Comparison of ENCODE assay signal across 8 cellular contexts in genomic region chr5:175967471-175968372, GRCh38. TPM values are rescaled to one million over a fixed set of nuclear protein-coding genes. Genes with fewer than 3 reads are reported as not detected.
A peak's percentile ranks its signal among the peaks of the same experiment; 100 is the strongest.
DNase-seq lines count a peak whose midpoint lies in the region; ATAC-seq and TF ChIP-seq lines count a peak whose summit lies in the region.
"Not testable (repeated sequence)": the region's sequence is repeated elsewhere in the genome, so short reads cannot be mapped to it uniquely, and the experiment has no call there.

THOC3 (minus strand) TSS chr5:175968315; CDS start chr5:175968208, 107 bp downstream.

- H3K36me3 ChIP-seq in mesodermal cell (ENCODE audit: control insufficient read depth, insufficient read depth, low read length) = not testable (repeated sequence)

- peak; percentile 48 for TF ChIP-seq POLR2A in GM19193 (IDR thresholded peaks at IDR 0.05; ENCODE audit: extremely low read depth, insufficient read depth, insufficient read length)

- not testable (repeated sequence) for H3K9me3 Mint-ChIP-seq in activated T-helper 2 cell treated with anti-CD3 and anti-CD28 coated beads, Interferon-gamma antibody, Interleukin-2, Interleukin-4, amounts not matched to agents 10 μg/mL and 5 μg/mL and 100 μg/mL, durations not matched to agents 14 hours and 24 hours and 36 hours

- H3K27me3 Mint-ChIP-seq in activated T-helper 2 cell treated with anti-CD3 and anti-CD28 coated beads, Interferon-gamma antibody, Interleukin-2, Interleukin-4, amounts not matched to agents 10 μg/mL and 5 μg/mL and 100 μg/mL, durations not matched to agents 14 hours and 24 hours and 36 hours (ENCODE audit: low read depth) = not testable (repeated sequence)

- peak within 1 kb of the TSS; percentile 69 for H3K27ac Mint-ChIP-seq in activated T-helper 2 cell treated with anti-CD3 and anti-CD28 coated beads, Interferon-gamma antibody, Interleukin-2, Interleukin-4, amounts not matched to agents 10 μg/mL and 5 μg/mL and 100 μg/mL, durations not matched to agents 14 hours and 24 hours and 36 hours

- H3K4me1 Mint-ChIP-seq in activated T-helper 2 cell treated with anti-CD3 and anti-CD28 coated beads, Interferon-gamma antibody, Interleukin-2, Interleukin-4, amounts not matched to agents 10 μg/mL and 5 μg/mL and 100 μg/mL, durations not matched to agents 14 hours and 24 hours and 36 hours (ENCODE audit: low read depth) = not testable (repeated sequence)

- 0 to 1% methylated on average over 17 to 18 of the region's 67 CpGs for WGBS in mesodermal cell (ENCODE audit: insufficient coverage in 2 of 2), 2 experiments

- H3K4me1 ChIP-seq in mesodermal cell (ENCODE audit: control insufficient read depth, insufficient read depth, low read length, poor library complexity, severe bottlenecking) = not testable (repeated sequence)

- H3K4me3 ChIP-seq in AG04450 (ENCODE audit: low read depth, low read length) (peak within 1 kb of the TSS; percentile 63), mesodermal cell (ENCODE audit: extremely low read depth, insufficient read depth, low read length, poor library complexity, severe bottlenecking) (peak within 1 kb of the TSS; percentile 54)

- POLR2A ChIA-PET in AG04450 (lab: Yijun Ruan, JAX); RWPE1 (lab: Yijun Ruan, JAX; ENCODE audit: low non-redundant PET): not testable (repeated sequence)

- not testable (repeated sequence) for H3K27ac ChIP-seq in AG04450 (ENCODE audit: low read depth, low read length); mesodermal cell (ENCODE audit: low read depth, low read length, severe bottlenecking)
- peak within 1 kb of the TSS; percentile 46; the same call in 1 of the 2 replicates for H3K27ac ChIP-seq in RWPE1

- intact Hi-C loops in activated T-helper 2 cell treated with anti-CD3 and anti-CD28 coated beads, Interferon-gamma antibody, Interleukin-2, Interleukin-4, amounts not matched to agents 10 μg/mL and 5 μg/mL and 100 μg/mL, durations not matched to agents 14 hours and 24 hours and 36 hours (cut with micrococcal nuclease) = not testable (repeated sequence)

- DNase-seq in AG04450 (ENCODE audit: low read depth, low spot score) = peak; percentile 11
- DNase-seq in RWPE1 (ENCODE audit: low spot score) = not testable (repeated sequence)
- DNase-seq in activated T-helper 2 cell treated with anti-CD3 and anti-CD28 coated beads, Interferon-gamma antibody, Interleukin-2, Interleukin-4, amounts not matched to agents 10 μg/mL and 5 μg/mL and 100 μg/mL, durations not matched to agents 14 hours and 24 hours and 36 hours (ENCODE audit: low spot score) = peak; percentile 84
- peak; percentile 57 for DNase-seq in stimulated activated CD4-positive, alpha-beta T cell treated with anti-CD3 and anti-CD28 coated beads, Interleukin-2, amount 100 ng/mL, for 4 hours (ENCODE audit: low read depth)

- CTCF ChIA-PET in AG04450 (lab: Charles Lee); RWPE1 (lab: Yijun Ruan, JAX): not testable (repeated sequence)

- not testable (repeated sequence) for H3K27me3 ChIP-seq in AG04450 (ENCODE audit: control insufficient read depth, insufficient read depth, low read length)

- not testable (repeated sequence) for H3K36me3 Mint-ChIP-seq in activated T-helper 2 cell treated with anti-CD3 and anti-CD28 coated beads, Interferon-gamma antibody, Interleukin-2, Interleukin-4, amounts not matched to agents 10 μg/mL and 5 μg/mL and 100 μg/mL, durations not matched to agents 14 hours and 24 hours and 36 hours (ENCODE audit: low read depth)

- H3K4me3 Mint-ChIP-seq in activated T-helper 2 cell treated with anti-CD3 and anti-CD28 coated beads, Interferon-gamma antibody, Interleukin-2, Interleukin-4, amounts not matched to agents 10 μg/mL and 5 μg/mL and 100 μg/mL, durations not matched to agents 14 hours and 24 hours and 36 hours (ENCODE audit: low read depth) = peak within 1 kb of the TSS; percentile 86

- TF ChIP-seq CTCF in AG04450 (IDR thresholded peaks at IDR 0.05; ENCODE audit: low read depth, low read length); RWPE1 (conservative IDR thresholded peaks at IDR 0.05; ENCODE audit: low read depth): not testable (repeated sequence)

- ATAC-seq in HG03095 (IDR thresholded peaks at IDR 0.05; ENCODE audit: unreplicated experiment) (peak; percentile 98), esophagus mucosa (peak; percentile 99)

- H3K9me3 ChIP-seq in AG04450 (ENCODE audit: control insufficient read depth, insufficient read depth, low read length); mesodermal cell (ENCODE audit: control insufficient read depth, low read length): not testable (repeated sequence)

RNA-seq across cellular contexts. Expression of gene THOC3, which starts in this region (rescaled TPM):
- polyA plus RNA-seq in AG04450 (2011; rRNA removed) = 43.9 and 46.6 TPM in 2 replicates
- 25.8 and 27.1 TPM in 2 replicates for polyA minus RNA-seq in AG04450 (2011; rRNA and poly(A)+ RNA removed)
- 89.8 and 95.5 TPM in 2 replicates for total RNA-seq in activated T-helper 2 cell treated with anti-CD3 and anti-CD28 coated beads, Interferon-gamma antibody, Interleukin-2, Interleukin-4, amounts not matched to agents 10 μg/mL and 5 μg/mL and 100 μg/mL, durations not matched to agents 14 hours and 24 hours and 36 hours
- total RNA-seq in esophagus mucosa = 155 TPM
- 67.6 TPM for polyA plus RNA-seq in mesodermal cell (2013, experiment 1 of 2)
- 58.3 TPM for polyA plus RNA-seq in mesodermal cell (2013, experiment 2 of 2)
